Comparison of ENCODE assay signal across 2 cellular contexts in genomic region chr10:102782698-102783540, GRCh38.
A peak's percentile ranks its signal among the peaks of the same experiment; 100 is the strongest.
TF ChIP-seq lines count a peak whose summit lies in the region.

No MANE protein-coding gene starts in this region.

TF ChIP-seq in liver, 16 proteins besides CTCF, POLR2A, EP300 and RAD21:
- TF ChIP-seq RXRA (IDR thresholded peaks at IDR 0.05) (peak in 1 of 2 donors; percentile 8), HNF4A (conservative IDR thresholded peaks at IDR 0.05) (peak in 1 of 2 donors; percentile 15), ZBTB33 (IDR thresholded peaks at IDR 0.05) (no peak)

TF ChIP-seq in HepG2, 621 proteins besides CTCF, POLR2A, EP300 and RAD21:
- no peak for TF ChIP-seq ZNF10 (CRISPR knock-in tag; IDR thresholded peaks at IDR 0.05; ENCODE audit: borderline replicate concordance, low read depth)
- TF ChIP-seq ZNF280B (CRISPR knock-in tag; IDR thresholded peaks at IDR 0.05; ENCODE audit: borderline replicate concordance), result no peak
- TF ChIP-seq ZNF704 (CRISPR knock-in tag; IDR thresholded peaks at IDR 0.05; ENCODE audit: borderline replicate concordance), result no peak
- no peak for TF ChIP-seq NKX3-1 (CRISPR knock-in tag; IDR thresholded peaks at IDR 0.05)
